In genomic region chr6:135497412-135498177, GRCh38 we compare ENCODE assay signal across 8 cellular contexts. TPM values are rescaled to one million over a fixed set of nuclear protein-coding genes. Genes with fewer than 3 reads are reported as not detected.
DNase-seq lines count a peak whose midpoint lies in the region; ATAC-seq, FAIRE-seq and TF ChIP-seq lines count a peak whose summit lies in the region.

AHI1 (minus strand) TSS chr6:135497740; CDS start chr6:135492237, 5,503 bp downstream.

- H3K79me2 ChIP-seq in hepatocyte: peaks cover 19% of the 10 kb centered on the region

- WGBS in hepatocyte (ENCODE audit: low lambda C conversion rate, missing lambda C conversion rate): under 1% methylated on average over 85 of the region's 85 CpGs
- 0 to 1% methylated on average over 79 to 85 of the region's 85 CpGs for WGBS in aorta, 2 donors

- H3K4me3 ChIP-seq in ascending aorta: peak within 1 kb of the TSS; percentile 93 to 96
- peak within 1 kb of the TSS; percentile 67 for H3K4me3 ChIP-seq in hepatocyte
- H3K4me3 ChIP-seq in aorta (ENCODE audit: low read length in 2 of 2): peak within 1 kb of the TSS; percentile 96 to 99

- no peaks in the 10 kb centered on the region for H4K20me1 ChIP-seq in hepatocyte (ENCODE audit: insufficient read depth, poor library complexity, severe bottlenecking)

- H3K27ac ChIP-seq in ascending aorta: peak within 1 kb of the TSS; percentile 97 to 98
- H3K27ac ChIP-seq in hepatocyte: peak within 1 kb of the TSS; percentile 98
- peak within 1 kb of the TSS; percentile 79 to 96 for H3K27ac ChIP-seq in aorta (ENCODE audit: low read depth in 1 of 2, low read length in 2 of 2)

- peak; percentile 81 for DNase-seq in GM18507 (ENCODE audit: extremely low spot score, insufficient read length, low read depth)
- peak; percentile 95 for DNase-seq in NCI-H146 treated with DMSO at 0.1 percent for 48 hours (lab: John Stamatoyannopoulos, UW; ENCODE audit: unreplicated experiment)
- DNase-seq in ascending aorta (ENCODE audit: low spot score in 2 of 2): peak; percentile 73 to 97
- peak; percentile 98 for DNase-seq in hepatocyte (ENCODE audit: low spot score)
- peak; percentile 98 for DNase-seq in retina
- DNase-seq in aorta: peak; percentile 97 to 99

- H3K4me1 ChIP-seq in ascending aorta (peaks cover 0 to 2% of the 10 kb centered on the region in 2 donors), hepatocyte (ENCODE audit: insufficient read depth) (peaks cover 8% of the 10 kb centered on the region), aorta (ENCODE audit: control insufficient read depth in 1 of 2, insufficient read depth in 2 of 2, low read length in 2 of 2) (peaks cover 0 to 1% of the 10 kb centered on the region in 2 donors)

- H2AFZ ChIP-seq in hepatocyte: peak within 1 kb of the TSS; percentile 70

- H3K9me2 ChIP-seq in hepatocyte (replicated peaks; ENCODE audit: insufficient read depth): no peaks in the 10 kb centered on the region

- H3K27me3 ChIP-seq in ascending aorta (no peaks in the 10 kb centered on the region), hepatocyte (no peaks in the 10 kb centered on the region), aorta (ENCODE audit: control insufficient read depth in 1 of 2, insufficient read depth in 2 of 2, low read length in 1 of 2) (no peaks in the 10 kb centered on the region)

- H3K36me3 ChIP-seq in ascending aorta: no peaks in the 10 kb centered on the region
- no peaks in the 10 kb centered on the region for H3K36me3 ChIP-seq in hepatocyte (replicated peaks; ENCODE audit: insufficient read depth, low read depth)
- H3K36me3 ChIP-seq in aorta (ENCODE audit: control insufficient read depth in 1 of 2, insufficient read depth in 2 of 2, low read length in 1 of 2): peaks cover 0 to 2% of the 10 kb centered on the region in 2 donors

- FAIRE-seq in GM18507 (lab: Jason Lieb, UNC): peak; percentile 89

- peak; percentile 95 for ATAC-seq in HG02885 (IDR thresholded peaks at IDR 0.05; ENCODE audit: poor library complexity, unreplicated experiment)
- peak; percentile 99 for ATAC-seq in aorta (ENCODE audit: low FRiP score)

- TF ChIP-seq CTCF in ascending aorta (IDR thresholded peaks at IDR 0.05): peak in 2 of 3 experiments; percentile 4 to 25
- TF ChIP-seq CTCF in hepatocyte (IDR thresholded peaks at IDR 0.05; ENCODE audit: poor library complexity): no peak

- peak within 1 kb of the TSS; percentile 72 for H3K4me2 ChIP-seq in hepatocyte

- intact Hi-C loops in T-helper 2 cell treated with Interferon-gamma antibody and Interleukin-4, amounts not matched to agents 100 ng/mL and 5 ng/mL, for 36 hours (cut with micrococcal nuclease): loop anchor here (1.0 to 5.0 kb wide), 8 partner anchors 41 to 792 kb away; partner anchors contain the start of genes BCLAF1 and PDE7B
- intact Hi-C loops in ascending aorta (cut with DNase I) (loop anchor here (2.0 to 10.0 kb wide), 5 partner anchors 443 to 1717 kb away; partner anchors contain the start of genes BCLAF1, HBS1L, IFNGR1 and MTFR2), aorta (cut with DNase I) (loop anchor here in 1 of 2 donors (1.0 to 10.0 kb wide), 3 partner anchors 443 to 791 kb away; partner anchors contain the start of genes BCLAF1, HBS1L and MTFR2)

- no peaks in the 10 kb centered on the region for H3K9me3 ChIP-seq in ascending aorta
- no peaks in the 10 kb centered on the region for H3K9me3 ChIP-seq in hepatocyte (ENCODE audit: low read depth)
- H3K9me3 ChIP-seq in aorta (ENCODE audit: control insufficient read depth, low read length): no peaks in the 10 kb centered on the region

RNA-seq across cellular contexts. Expression of gene AHI1, which starts in this region (rescaled TPM):
- total RNA-seq in T-helper 2 cell treated with Interferon-gamma antibody and Interleukin-4, amounts not matched to agents 100 ng/mL and 5 ng/mL, for 36 hours: 33.9 and 35.9 TPM in 2 replicates
- total RNA-seq in ascending aorta (5.4 TPM), hepatocyte (14.8 and 15.1 TPM in 2 replicates), aorta (10 to 100 TPM; 44.9 to 65.5 TPM)
- polyA plus RNA-seq in hepatocyte (21.5 and 29.1 TPM in 2 replicates), aorta (10 to 100 TPM in 1 of 2 donors, 1 to 10 TPM in 1; 4.1 to 28.8 TPM)

Comparison
In these comparisons a context has a peak if more than half of its experiments do, and no peak if none do; other contexts are left out.
1. Peak in every context shown above with its lines: DNase-seq, ATAC-seq, H3K4me3 ChIP-seq and H3K27ac ChIP-seq.